1 cellular context compared by ENCODE assay signal in the genomic region with DNA sequence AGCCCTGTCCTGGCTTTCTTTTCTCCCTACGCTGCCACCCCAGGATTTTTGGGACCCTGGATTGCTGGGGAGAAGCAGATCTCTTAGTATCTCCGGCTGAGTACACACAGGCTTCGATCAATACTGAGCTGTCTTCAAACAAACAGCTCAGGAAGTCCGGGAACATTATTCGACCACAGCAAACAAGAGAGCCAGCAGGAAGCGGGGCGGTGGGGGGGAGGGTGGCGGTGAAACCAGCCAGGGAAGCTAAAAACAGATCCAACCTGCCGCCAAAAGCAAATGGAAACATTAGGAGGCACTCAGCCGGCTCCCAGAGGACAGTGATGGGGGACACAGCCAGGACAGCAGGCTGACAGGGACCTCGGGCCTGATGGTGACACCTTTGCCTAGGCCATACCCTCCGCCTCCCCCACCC.
TF ChIP-seq lines count a peak whose summit lies in the region.

No MANE protein-coding gene starts in this region.

TF ChIP-seq in HepG2, 621 proteins besides CTCF, POLR2A, EP300 and RAD21 (continued from another document):
- no peak for TF ChIP-seq MAFG (CRISPR knock-in tag; IDR thresholded peaks at IDR 0.05)
- peak; percentile 58 for TF ChIP-seq KAT8 (CRISPR knock-in tag; IDR thresholded peaks at IDR 0.05)
- TF ChIP-seq SNAI1 (CRISPR knock-in tag; IDR thresholded peaks at IDR 0.05; ENCODE audit: borderline replicate concordance): 0 out of 2 replicates have a peak, but pooled peaks have one; percentile 60
- peak; percentile 65; the same call in 1 of the 2 replicates for TF ChIP-seq TBX2 (CRISPR knock-in tag; IDR thresholded peaks at IDR 0.05; ENCODE audit: borderline replicate concordance)
- no peak for TF ChIP-seq NFE2L2 (IDR thresholded peaks at IDR 0.05; ENCODE audit: low read length)
- no peak for TF ChIP-seq ZNF432 (CRISPR knock-in tag; IDR thresholded peaks at IDR 0.05; ENCODE audit: borderline replicate concordance)
- TF ChIP-seq ZNF24 (IDR thresholded peaks at IDR 0.05): 0 out of 2 replicates have a peak, but pooled peaks have one; percentile 18
- TF ChIP-seq RARG (CRISPR knock-in tag; IDR thresholded peaks at IDR 0.05; ENCODE audit: low read depth): no peak
- no peak for TF ChIP-seq FOXK2 (IDR thresholded peaks at IDR 0.05)
- TF ChIP-seq, protein P1, sequence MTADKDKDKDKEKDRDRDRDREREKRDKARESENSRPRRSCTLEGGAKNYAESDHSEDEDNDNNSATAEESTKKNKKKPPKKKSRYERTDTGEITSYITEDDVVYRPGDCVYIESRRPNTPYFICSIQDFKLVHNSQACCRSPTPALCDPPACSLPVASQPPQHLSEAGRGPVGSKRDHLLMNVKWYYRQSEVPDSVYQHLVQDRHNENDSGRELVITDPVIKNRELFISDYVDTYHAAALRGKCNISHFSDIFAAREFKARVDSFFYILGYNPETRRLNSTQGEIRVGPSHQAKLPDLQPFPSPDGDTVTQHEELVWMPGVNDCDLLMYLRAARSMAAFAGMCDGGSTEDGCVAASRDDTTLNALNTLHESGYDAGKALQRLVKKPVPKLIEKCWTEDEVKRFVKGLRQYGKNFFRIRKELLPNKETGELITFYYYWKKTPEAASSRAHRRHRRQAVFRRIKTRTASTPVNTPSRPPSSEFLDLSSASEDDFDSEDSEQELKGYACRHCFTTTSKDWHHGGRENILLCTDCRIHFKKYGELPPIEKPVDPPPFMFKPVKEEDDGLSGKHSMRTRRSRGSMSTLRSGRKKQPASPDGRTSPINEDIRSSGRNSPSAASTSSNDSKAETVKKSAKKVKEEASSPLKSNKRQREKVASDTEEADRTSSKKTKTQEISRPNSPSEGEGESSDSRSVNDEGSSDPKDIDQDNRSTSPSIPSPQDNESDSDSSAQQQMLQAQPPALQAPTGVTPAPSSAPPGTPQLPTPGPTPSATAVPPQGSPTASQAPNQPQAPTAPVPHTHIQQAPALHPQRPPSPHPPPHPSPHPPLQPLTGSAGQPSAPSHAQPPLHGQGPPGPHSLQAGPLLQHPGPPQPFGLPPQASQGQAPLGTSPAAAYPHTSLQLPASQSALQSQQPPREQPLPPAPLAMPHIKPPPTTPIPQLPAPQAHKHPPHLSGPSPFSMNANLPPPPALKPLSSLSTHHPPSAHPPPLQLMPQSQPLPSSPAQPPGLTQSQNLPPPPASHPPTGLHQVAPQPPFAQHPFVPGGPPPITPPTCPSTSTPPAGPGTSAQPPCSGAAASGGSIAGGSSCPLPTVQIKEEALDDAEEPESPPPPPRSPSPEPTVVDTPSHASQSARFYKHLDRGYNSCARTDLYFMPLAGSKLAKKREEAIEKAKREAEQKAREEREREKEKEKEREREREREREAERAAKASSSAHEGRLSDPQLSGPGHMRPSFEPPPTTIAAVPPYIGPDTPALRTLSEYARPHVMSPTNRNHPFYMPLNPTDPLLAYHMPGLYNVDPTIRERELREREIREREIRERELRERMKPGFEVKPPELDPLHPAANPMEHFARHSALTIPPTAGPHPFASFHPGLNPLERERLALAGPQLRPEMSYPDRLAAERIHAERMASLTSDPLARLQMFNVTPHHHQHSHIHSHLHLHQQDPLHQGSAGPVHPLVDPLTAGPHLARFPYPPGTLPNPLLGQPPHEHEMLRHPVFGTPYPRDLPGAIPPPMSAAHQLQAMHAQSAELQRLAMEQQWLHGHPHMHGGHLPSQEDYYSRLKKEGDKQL (CRISPR knock-in tag; IDR thresholded peaks at IDR 0.05; ENCODE audit: low read depth): 0 out of 2 replicates have a peak, but pooled peaks have one; percentile 20
- TF ChIP-seq, protein P2, sequence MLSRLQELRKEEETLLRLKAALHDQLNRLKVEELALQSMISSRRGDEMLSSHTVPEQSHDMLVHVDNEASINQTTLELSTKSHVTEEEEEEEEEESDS (CRISPR knock-in tag; IDR thresholded peaks at IDR 0.05; ENCODE audit: borderline replicate concordance): no peak
- TF ChIP-seq, protein P3, sequence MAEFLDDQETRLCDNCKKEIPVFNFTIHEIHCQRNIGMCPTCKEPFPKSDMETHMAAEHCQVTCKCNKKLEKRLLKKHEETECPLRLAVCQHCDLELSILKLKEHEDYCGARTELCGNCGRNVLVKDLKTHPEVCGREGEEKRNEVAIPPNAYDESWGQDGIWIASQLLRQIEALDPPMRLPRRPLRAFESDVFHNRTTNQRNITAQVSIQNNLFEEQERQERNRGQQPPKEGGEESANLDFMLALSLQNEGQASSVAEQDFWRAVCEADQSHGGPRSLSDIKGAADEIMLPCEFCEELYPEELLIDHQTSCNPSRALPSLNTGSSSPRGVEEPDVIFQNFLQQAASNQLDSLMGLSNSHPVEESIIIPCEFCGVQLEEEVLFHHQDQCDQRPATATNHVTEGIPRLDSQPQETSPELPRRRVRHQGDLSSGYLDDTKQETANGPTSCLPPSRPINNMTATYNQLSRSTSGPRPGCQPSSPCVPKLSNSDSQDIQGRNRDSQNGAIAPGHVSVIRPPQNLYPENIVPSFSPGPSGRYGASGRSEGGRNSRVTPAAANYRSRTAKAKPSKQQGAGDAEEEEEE (CRISPR knock-in tag; IDR thresholded peaks at IDR 0.05; ENCODE audit: borderline replicate concordance): no peak
- TF ChIP-seq MEIS2 (CRISPR knock-in tag; IDR thresholded peaks at IDR 0.05): 0 out of 2 replicates have a peak, but pooled peaks have one; percentile 35
- TF ChIP-seq, protein P4, sequence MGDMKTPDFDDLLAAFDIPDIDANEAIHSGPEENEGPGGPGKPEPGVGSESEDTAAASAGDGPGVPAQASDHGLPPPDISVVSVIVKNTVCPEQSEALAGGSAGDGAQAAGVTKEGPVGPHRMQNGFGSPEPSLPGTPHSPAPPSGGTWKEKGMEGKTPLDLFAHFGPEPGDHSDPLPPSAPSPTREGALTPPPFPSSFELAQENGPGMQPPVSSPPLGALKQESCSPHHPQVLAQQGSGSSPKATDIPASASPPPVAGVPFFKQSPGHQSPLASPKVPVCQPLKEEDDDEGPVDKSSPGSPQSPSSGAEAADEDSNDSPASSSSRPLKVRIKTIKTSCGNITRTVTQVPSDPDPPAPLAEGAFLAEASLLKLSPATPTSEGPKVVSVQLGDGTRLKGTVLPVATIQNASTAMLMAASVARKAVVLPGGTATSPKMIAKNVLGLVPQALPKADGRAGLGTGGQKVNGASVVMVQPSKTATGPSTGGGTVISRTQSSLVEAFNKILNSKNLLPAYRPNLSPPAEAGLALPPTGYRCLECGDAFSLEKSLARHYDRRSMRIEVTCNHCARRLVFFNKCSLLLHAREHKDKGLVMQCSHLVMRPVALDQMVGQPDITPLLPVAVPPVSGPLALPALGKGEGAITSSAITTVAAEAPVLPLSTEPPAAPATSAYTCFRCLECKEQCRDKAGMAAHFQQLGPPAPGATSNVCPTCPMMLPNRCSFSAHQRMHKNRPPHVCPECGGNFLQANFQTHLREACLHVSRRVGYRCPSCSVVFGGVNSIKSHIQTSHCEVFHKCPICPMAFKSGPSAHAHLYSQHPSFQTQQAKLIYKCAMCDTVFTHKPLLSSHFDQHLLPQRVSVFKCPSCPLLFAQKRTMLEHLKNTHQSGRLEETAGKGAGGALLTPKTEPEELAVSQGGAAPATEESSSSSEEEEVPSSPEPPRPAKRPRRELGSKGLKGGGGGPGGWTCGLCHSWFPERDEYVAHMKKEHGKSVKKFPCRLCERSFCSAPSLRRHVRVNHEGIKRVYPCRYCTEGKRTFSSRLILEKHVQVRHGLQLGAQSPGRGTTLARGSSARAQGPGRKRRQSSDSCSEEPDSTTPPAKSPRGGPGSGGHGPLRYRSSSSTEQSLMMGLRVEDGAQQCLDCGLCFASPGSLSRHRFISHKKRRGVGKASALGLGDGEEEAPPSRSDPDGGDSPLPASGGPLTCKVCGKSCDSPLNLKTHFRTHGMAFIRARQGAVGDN (CRISPR knock-in tag; IDR thresholded peaks at IDR 0.05): peak; percentile 84
- TF ChIP-seq, protein P5, sequence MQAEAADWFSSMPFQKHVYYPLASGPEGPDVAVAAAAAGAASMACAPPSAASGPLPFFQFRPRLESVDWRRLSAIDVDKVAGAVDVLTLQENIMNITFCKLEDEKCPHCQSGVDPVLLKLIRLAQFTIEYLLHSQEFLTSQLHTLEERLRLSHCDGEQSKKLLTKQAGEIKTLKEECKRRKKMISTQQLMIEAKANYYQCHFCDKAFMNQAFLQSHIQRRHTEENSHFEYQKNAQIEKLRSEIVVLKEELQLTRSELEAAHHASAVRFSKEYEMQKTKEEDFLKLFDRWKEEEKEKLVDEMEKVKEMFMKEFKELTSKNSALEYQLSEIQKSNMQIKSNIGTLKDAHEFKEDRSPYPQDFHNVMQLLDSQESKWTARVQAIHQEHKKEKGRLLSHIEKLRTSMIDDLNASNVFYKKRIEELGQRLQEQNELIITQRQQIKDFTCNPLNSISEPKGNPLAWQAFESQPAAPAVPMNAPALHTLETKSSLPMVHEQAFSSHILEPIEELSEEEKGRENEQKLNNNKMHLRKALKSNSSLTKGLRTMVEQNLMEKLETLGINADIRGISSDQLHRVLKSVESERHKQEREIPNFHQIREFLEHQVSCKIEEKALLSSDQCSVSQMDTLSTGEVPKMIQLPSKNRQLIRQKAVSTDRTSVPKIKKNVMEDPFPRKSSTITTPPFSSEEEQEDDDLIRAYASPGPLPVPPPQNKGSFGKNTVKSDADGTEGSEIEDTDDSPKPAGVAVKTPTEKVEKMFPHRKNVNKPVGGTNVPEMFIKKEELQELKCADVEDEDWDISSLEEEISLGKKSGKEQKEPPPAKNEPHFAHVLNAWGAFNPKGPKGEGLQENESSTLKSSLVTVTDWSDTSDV (CRISPR knock-in tag; IDR thresholded peaks at IDR 0.05): no peak
- no peak for TF ChIP-seq FIP1L1 (IDR thresholded peaks at IDR 0.05; ENCODE audit: borderline replicate concordance, insufficient read depth, low read depth, low read length)
- no peak for TF ChIP-seq NR3C1 (CRISPR knock-in tag; IDR thresholded peaks at IDR 0.05)
- TF ChIP-seq, protein P6, sequence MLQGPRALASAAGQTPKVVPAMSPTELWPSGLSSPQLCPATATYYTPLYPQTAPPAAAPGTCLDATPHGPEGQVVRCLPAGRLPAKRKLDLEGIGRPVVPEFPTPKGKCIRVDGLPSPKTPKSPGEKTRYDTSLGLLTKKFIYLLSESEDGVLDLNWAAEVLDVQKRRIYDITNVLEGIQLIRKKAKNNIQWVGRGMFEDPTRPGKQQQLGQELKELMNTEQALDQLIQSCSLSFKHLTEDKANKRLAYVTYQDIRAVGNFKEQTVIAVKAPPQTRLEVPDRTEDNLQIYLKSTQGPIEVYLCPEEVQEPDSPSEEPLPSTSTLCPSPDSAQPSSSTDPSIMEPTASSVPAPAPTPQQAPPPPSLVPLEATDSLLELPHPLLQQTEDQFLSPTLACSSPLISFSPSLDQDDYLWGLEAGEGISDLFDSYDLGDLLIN (CRISPR knock-in tag; IDR thresholded peaks at IDR 0.05; ENCODE audit: borderline replicate concordance): peak; percentile 60; the same call in 1 of the 2 replicates
- TF ChIP-seq RFX3 (CRISPR knock-in tag; IDR thresholded peaks at IDR 0.05): no peak
- TF ChIP-seq SNAPC2 (CRISPR knock-in tag; IDR thresholded peaks at IDR 0.05): no peak
